ENCODE assay signal across 9 cellular contexts in the genomic region with DNA sequence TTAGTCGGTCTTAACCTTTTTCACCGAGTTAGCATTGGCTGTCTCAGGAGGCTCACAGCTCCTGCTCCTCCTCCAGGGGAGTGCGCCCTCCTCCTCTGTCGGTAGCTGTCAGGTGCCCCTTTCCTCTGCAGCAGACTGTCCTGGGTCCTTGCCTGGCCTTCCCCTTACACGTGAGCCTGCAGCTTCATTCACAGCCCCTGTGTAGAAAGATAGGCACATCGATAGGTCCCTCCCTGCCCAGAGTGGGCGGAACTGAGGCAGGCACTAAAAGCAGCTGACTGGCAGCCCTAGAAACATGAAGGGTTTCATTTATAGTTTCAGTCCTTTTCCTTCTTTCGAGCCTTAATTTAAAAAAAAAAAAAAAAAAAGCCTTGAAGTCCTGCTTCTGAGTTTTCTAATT. TPM values are rescaled to one million over a fixed set of nuclear protein-coding genes. Genes with fewer than 3 reads are reported as not detected.
DNase-seq lines count a peak whose midpoint lies in the region; ATAC-seq and TF ChIP-seq lines count a peak whose summit lies in the region.
"Had no signal": no experiment of that assay in that cellular context is flagged by ENCODE, and none has a peak within 500 bp of the region (broad histone marks: within the 10 kb centered on the region; RNA-seq: fewer than 3 reads in every experiment).

No MANE protein-coding gene starts in this region.

- H3K36me3 Mint-ChIP-seq in activated T-helper 17 cell treated with anti-CD3 and anti-CD28 coated beads, Interleukin-2, amount 50 U/mL, for 72 hours (ENCODE audit: low read depth): peaks cover 44% of the 10 kb centered on the region

- H3K27ac Mint-ChIP-seq in activated T-helper 17 cell treated with anti-CD3 and anti-CD28 coated beads, Interleukin-2, amount 50 U/mL, for 72 hours: no peak overlapping the region

- H3K27ac ChIP-seq in upper lobe of right lung: no peak overlapping the region
- H3K27ac ChIP-seq in coronary artery: no peak overlapping the region

- intact Hi-C loops in upper lobe of right lung (cut with DNase I): no loop called here

- ATAC-seq in HG03095 (IDR thresholded peaks at IDR 0.05; ENCODE audit: unreplicated experiment) (peak; percentile 27), upper lobe of right lung (peak; percentile 46)
- no peak for ATAC-seq in activated T-helper 17 cell treated with anti-CD3 and anti-CD28 coated beads, Interleukin-2, amount 50 U/mL, for 72 hours (replicated peaks)

- no peak for TF ChIP-seq CTCF in upper lobe of right lung (IDR thresholded peaks at IDR 0.05)
- TF ChIP-seq CTCF in coronary artery (IDR thresholded peaks at IDR 0.05): no peak

- H3K27me3 ChIP-seq in upper lobe of right lung: no peaks in the 10 kb centered on the region

- no peaks in the 10 kb centered on the region for H3K36me3 ChIP-seq in upper lobe of right lung

- DNase-seq in stimulated activated CD4-positive, alpha-beta T cell treated with anti-CD3 and anti-CD28 coated beads, Interleukin-4, amount 100 ng/mL, for 1 hour: peak; percentile 29
- no peak for DNase-seq in stimulated activated CD4-positive, alpha-beta T cell treated with anti-CD3 and anti-CD28 coated beads, Interleukin-12 subunit alpha, Interleukin-12 subunit beta, amount 100 ng/mL, for 4 hours
- DNase-seq in upper lobe of right lung (peak; percentile 56), coronary artery (ENCODE audit: low spot score) (no peak), AG08396 (ENCODE audit: low spot score) (no peak), GM03348 (ENCODE audit: low spot score) (no peak)
- DNase-seq: naive thymus-derived CD8-positive, alpha-beta T cell had no signal

- H3K4me1 Mint-ChIP-seq in activated T-helper 17 cell treated with anti-CD3 and anti-CD28 coated beads, Interleukin-2, amount 50 U/mL, for 72 hours: peaks cover 66% of the 10 kb centered on the region

- H3K4me3 Mint-ChIP-seq in activated T-helper 17 cell treated with anti-CD3 and anti-CD28 coated beads, Interleukin-2, amount 50 U/mL, for 72 hours: peak overlapping the region; percentile 70

- no peaks in the 10 kb centered on the region for H3K27me3 Mint-ChIP-seq in activated T-helper 17 cell treated with anti-CD3 and anti-CD28 coated beads, Interleukin-2, amount 50 U/mL, for 72 hours
- H3K27me3 Mint-ChIP-seq: naive thymus-derived CD8-positive, alpha-beta T cell had no signal

- peaks cover 59% of the 10 kb centered on the region for H3K4me1 ChIP-seq in upper lobe of right lung

- H3K4me3 ChIP-seq in upper lobe of right lung (no peak overlapping the region), coronary artery (no peak overlapping the region)

- no peaks in the 10 kb centered on the region for H3K9me3 ChIP-seq in upper lobe of right lung

- no peaks in the 10 kb centered on the region for H3K9me3 Mint-ChIP-seq in activated T-helper 17 cell treated with anti-CD3 and anti-CD28 coated beads, Interleukin-2, amount 50 U/mL, for 72 hours
- H3K9me3 Mint-ChIP-seq: naive thymus-derived CD8-positive, alpha-beta T cell had no signal

RNA-seq across cellular contexts. Expression of gene TENT4A, which starts 17.2 kb away (rescaled TPM):
- total RNA-seq in activated T-helper 17 cell treated with anti-CD3 and anti-CD28 coated beads, Interleukin-2, amount 50 U/mL, for 72 hours: 10 to 100 TPM; 39.0 to 52.4 TPM
- 19.9 TPM for total RNA-seq in upper lobe of right lung

Comparison
In these comparisons a context has a peak if more than half of its experiments do, and no peak if none do; other contexts are left out.
1. DNase-seq: peak in stimulated activated CD4-positive, alpha-beta T cell treated with anti-CD3 and anti-CD28 coated beads, Interleukin-4, amount 100 ng/mL, for 1 hour (single experiment) and upper lobe of right lung (single experiment); none in stimulated activated CD4-positive, alpha-beta T cell treated with anti-CD3 and anti-CD28 coated beads, Interleukin-12 subunit alpha, Interleukin-12 subunit beta, amount 100 ng/mL, for 4 hours (single experiment), coronary artery (single experiment), AG08396 (single experiment) and GM03348 (single experiment).